ENCODE assay signal across 17 cellular contexts in the genomic region with DNA sequence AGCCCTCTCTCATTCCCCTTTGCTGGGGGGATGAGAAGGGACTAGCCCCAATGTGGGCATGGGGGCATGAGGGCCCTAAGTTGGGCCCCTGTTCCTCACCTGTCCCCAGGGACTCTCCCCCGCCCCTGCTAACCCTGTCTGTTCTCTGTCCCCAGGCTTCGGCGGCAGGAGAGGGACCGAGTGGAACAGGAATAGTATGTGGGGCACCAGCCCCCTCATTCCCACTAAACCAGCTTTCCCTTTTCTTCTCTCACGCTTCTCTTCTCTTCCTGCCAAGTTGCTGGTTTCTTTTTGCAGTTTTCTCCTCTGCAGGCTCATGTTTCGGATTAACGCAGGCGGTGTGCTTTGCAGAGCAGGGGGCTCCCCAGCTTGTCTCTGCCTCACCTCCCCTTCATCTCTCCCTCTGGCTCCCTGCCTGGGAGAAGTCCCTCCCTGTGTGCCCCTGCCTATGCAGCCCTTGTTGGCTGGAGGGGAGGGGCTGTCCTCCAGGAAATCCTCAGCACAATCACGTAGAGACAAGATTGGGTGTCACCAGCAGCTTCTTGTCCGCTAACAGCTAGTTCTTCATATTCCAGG. TPM values are rescaled to one million over a fixed set of nuclear protein-coding genes. Genes with fewer than 3 reads are reported as not detected.
"Had no signal": no experiment of that assay in that cellular context is flagged by ENCODE, and none has a peak within 500 bp of the region (broad histone marks: within the 10 kb centered on the region; RNA-seq: fewer than 3 reads in every experiment).

No MANE protein-coding gene starts in this region.

- H3K4me3 Mint-ChIP-seq: activated CD8-positive, alpha-beta T cell treated with anti-CD3 and anti-CD28 coated beads for 36 hours; dendritic cell treated with granulocyte-macrophage colony-stimulating factor and Interleukin-4, amounts not matched to agents 40 ng/mL and 50 ng/mL, for 4 days; naive thymus-derived CD8-positive, alpha-beta T cell; stimulated activated naive B cell treated with anti-CD40 and anti-IgM and Interleukin-4, amounts not matched to agents 10 μg/mL and 1 μg/mL and 100 μg/mL, for 72 hours; T-helper 2 cell treated with Interferon-gamma antibody and Interleukin-4, amounts not matched to agents 5 μg/mL and 100 μg/mL, for 36 hours had no signal

- H3K9me3 Mint-ChIP-seq: activated CD8-positive, alpha-beta T cell treated with anti-CD3 and anti-CD28 coated beads for 36 hours; dendritic cell treated with granulocyte-macrophage colony-stimulating factor and Interleukin-4, amounts not matched to agents 40 ng/mL and 50 ng/mL, for 4 days; naive thymus-derived CD8-positive, alpha-beta T cell; stimulated activated naive B cell treated with anti-CD40 and anti-IgM and Interleukin-4, amounts not matched to agents 10 μg/mL and 1 μg/mL and 100 μg/mL, for 72 hours; T-helper 2 cell treated with Interferon-gamma antibody and Interleukin-4, amounts not matched to agents 5 μg/mL and 100 μg/mL, for 36 hours had no signal

- H3K27me3 ChIP-seq: spleen had no signal

- H3K27ac ChIP-seq: psoas muscle, spleen had no signal

- H3K9me3 ChIP-seq: mucosa of descending colon, psoas muscle, spleen had no signal

- H3K4me3 ChIP-seq: lung, mucosa of descending colon, psoas muscle, spleen had no signal

- ATAC-seq: activated CD8-positive, alpha-beta T cell treated with anti-CD3 and anti-CD28 coated beads for 36 hours; mucosa of descending colon; naive thymus-derived CD8-positive, alpha-beta T cell; sciatic nerve; stimulated activated naive B cell treated with anti-CD40 and anti-IgM and Interleukin-4, amounts not matched to agents 10 μg/mL and 1 μg/mL and 100 μg/mL, for 72 hours had no signal

- DNase-seq: activated CD4-positive, alpha-beta T cell treated with anti-CD3 and anti-CD28 coated beads for 1 hour; activated CD8-positive, alpha-beta memory T cell treated with anti-CD3 and anti-CD28 coated beads, Interleukin-2, amount 50 U/mL, for 4 hours; activated CD8-positive, alpha-beta T cell treated with anti-CD3 and anti-CD28 coated beads for 36 hours; activated naive CD4-positive, alpha-beta T cell; erythroblast; mucosa of descending colon; psoas muscle; stimulated activated CD4-positive, alpha-beta T cell treated with anti-CD3 and anti-CD28 coated beads, Interleukin-1b, Interleukin-23, amount 100 ng/mL, for 48 hours; stimulated activated naive B cell treated with anti-CD40 and anti-IgM and Interleukin-4, amounts not matched to agents 10 μg/mL and 1 μg/mL and 100 μg/mL, for 72 hours; trophoblast cell had no signal

- H3K27ac Mint-ChIP-seq: activated CD8-positive, alpha-beta T cell treated with anti-CD3 and anti-CD28 coated beads for 36 hours; dendritic cell treated with granulocyte-macrophage colony-stimulating factor and Interleukin-4, amounts not matched to agents 40 ng/mL and 50 ng/mL, for 4 days; stimulated activated naive B cell treated with anti-CD40 and anti-IgM and Interleukin-4, amounts not matched to agents 10 μg/mL and 1 μg/mL and 100 μg/mL, for 72 hours; T-helper 2 cell treated with Interferon-gamma antibody and Interleukin-4, amounts not matched to agents 5 μg/mL and 100 μg/mL, for 36 hours had no signal

- H3K27me3 Mint-ChIP-seq: activated CD8-positive, alpha-beta T cell treated with anti-CD3 and anti-CD28 coated beads for 36 hours; dendritic cell treated with granulocyte-macrophage colony-stimulating factor and Interleukin-4, amounts not matched to agents 40 ng/mL and 50 ng/mL, for 4 days; naive thymus-derived CD8-positive, alpha-beta T cell; stimulated activated naive B cell treated with anti-CD40 and anti-IgM and Interleukin-4, amounts not matched to agents 10 μg/mL and 1 μg/mL and 100 μg/mL, for 72 hours had no signal

RNA-seq across cellular contexts. Expression of a gene that starts 23.4 kb away (rescaled TPM):
- total RNA-seq: naive thymus-derived CD8-positive, alpha-beta T cell; osteoblast had no signal
- polyA plus RNA-seq: naive thymus-derived CD8-positive, alpha-beta T cell had no signal
